Comparison of ENCODE assay signal across 8 cellular contexts in genomic region chr9:128690684-128691034, GRCh38. TPM values are rescaled to one million over a fixed set of nuclear protein-coding genes. Genes with fewer than 3 reads are reported as not detected.
DNase-seq lines count a peak whose midpoint lies in the region; ATAC-seq, FAIRE-seq and TF ChIP-seq lines count a peak whose summit lies in the region.

No MANE protein-coding gene starts in this region.

- H3K27me3 ChIP-seq in GM12878 (replicated peaks in 1 of 2; ENCODE audit: control insufficient read depth in 2 of 2, insufficient read depth in 2 of 2, low read length in 1 of 2) (no peaks in the 10 kb centered on the region), lower lobe of right lung (ENCODE audit: low read depth) (no peaks in the 10 kb centered on the region), tibial nerve (no peaks in the 10 kb centered on the region)

- H3K9me3 Mint-ChIP-seq in activated naive CD4-positive, alpha-beta T cell treated with anti-CD3 and anti-CD28 coated beads for 36 hours: no peaks in the 10 kb centered on the region

- BruUV-seq in GM12878 (replicated peaks; lab: Mats Ljungman, UMichigan): no TSS peak

- H3K4me1 ChIP-seq in GM12878 (ENCODE audit: control insufficient read depth, insufficient read depth, low read length): peaks cover 9% of the 10 kb centered on the region; the same call in 1 of the 2 replicates
- H3K4me1 ChIP-seq in lower lobe of right lung: peaks cover 46% of the 10 kb centered on the region
- H3K4me1 ChIP-seq in tibial nerve: peaks cover 0 to 39% (median 17%) of the 10 kb centered on the region in 4 donors

- RAD21 ChIA-PET in GM12878 (lab: Charles Lee; ENCODE audit: unreplicated experiment): no interaction called here

- intact Hi-C loops in activated naive CD4-positive, alpha-beta T cell treated with anti-CD3 and anti-CD28 coated beads for 36 hours (cut with micrococcal nuclease): loop anchor here (1.0 to 2.0 kb wide), 2 partner anchors 12 to 128 kb away; partner anchors contain the start of genes ENDOG and PKN3
- intact Hi-C loops in GM12878 (cut with micrococcal nuclease; ENCODE audit: unreplicated experiment) (no loop called here), lower lobe of right lung (cut with DNase I) (no loop called here)

- no peak for DNase-seq in activated naive CD4-positive, alpha-beta T cell treated with anti-CD3 and anti-CD28 coated beads for 36 hours
- no peak for DNase-seq in activated naive CD4-positive, alpha-beta T cell treated with Interleukin-2 at 50 U/mL for 16 hours
- DNase-seq in GM12878 (ENCODE audit: low read depth, low spot score): no peak
- no peak for DNase-seq in lower lobe of right lung
- DNase-seq in tibial nerve (ENCODE audit: low spot score in 2 of 2): no peak
- no peak for DNase-seq in GM03348 (ENCODE audit: low spot score)
- no peak for DNase-seq in KG1 (lab: John Stamatoyannopoulos, UW)

- H3K4me1 Mint-ChIP-seq in activated naive CD4-positive, alpha-beta T cell treated with anti-CD3 and anti-CD28 coated beads for 36 hours (ENCODE audit: low read depth): peaks cover 48% of the 10 kb centered on the region

- no peaks in the 10 kb centered on the region for H3K27me3 Mint-ChIP-seq in activated naive CD4-positive, alpha-beta T cell treated with anti-CD3 and anti-CD28 coated beads for 36 hours (ENCODE audit: low read depth)

- H3K27ac ChIP-seq in GM12878 (ENCODE audit: control insufficient read depth, insufficient read depth) (peak overlapping the region; percentile 65), lower lobe of right lung (peak overlapping the region; percentile 69), tibial nerve (peak overlapping the region in 3 of 4 donors; percentile 73 to 97 (median 78))

- peak overlapping the region; percentile 100 for H3K4me3 Mint-ChIP-seq in activated naive CD4-positive, alpha-beta T cell treated with anti-CD3 and anti-CD28 coated beads for 36 hours

- peak overlapping the region; percentile 68 for H3K4me2 ChIP-seq in GM12878 (ENCODE audit: control insufficient read depth, insufficient read depth)

- ATAC-seq in GM12878 (no peak), lower lobe of right lung (no peak), GM18873 (IDR thresholded peaks at IDR 0.05; ENCODE audit: low FRiP score, unreplicated experiment) (no peak)

- H4K20me1 ChIP-seq in GM12878 (ENCODE audit: control insufficient read depth, insufficient read depth): peaks cover 3% of the 10 kb centered on the region; the same call in 1 of the 2 replicates

- POLR2A ChIA-PET in GM12878 (lab: Charles Lee): interaction anchor here (0.6 to 2.1 kb wide), 4 partner anchors 9 to 1297 kb away, joined by 3 to 7 read pairs (median 3); partner anchors contain the start of genes ENDOG and ZDHHC12

- H3K79me2 ChIP-seq in GM12878 (ENCODE audit: control insufficient read depth, insufficient read depth, low read length): peaks cover 76% of the 10 kb centered on the region

- H3K27ac Mint-ChIP-seq in activated naive CD4-positive, alpha-beta T cell treated with anti-CD3 and anti-CD28 coated beads for 36 hours: peak overlapping the region; percentile 99

- H2AFZ ChIP-seq in GM12878 (ENCODE audit: control insufficient read depth, low read depth, low read length): no peak overlapping the region

- CTCF ChIA-PET in activated naive CD4-positive, alpha-beta T cell treated with anti-CD3 and anti-CD28 coated beads for 36 hours (lab: Charles Lee): interaction anchor here (1.0 to 1.2 kb wide), 2 partner anchors 12 to 42 kb away, joined by 3 read pairs; partner anchors contain the start of gene PKN3
- CTCF ChIA-PET in GM12878 (lab: Yijun Ruan, JAX): interaction anchor here (1.8 to 2.5 kb wide), 3 partner anchors 10 to 47 kb away, joined by 5 to 9 read pairs (median 6); partner anchors contain the start of gene PKN3

- no peak for TF ChIP-seq RAD21 in GM12878 (IDR thresholded peaks at IDR 0.05; ENCODE audit: insufficient read depth, low read depth, low read length)

- H3K4me3 ChIP-seq in GM12878 (peak overlapping the region; percentile 100), lower lobe of right lung (peak overlapping the region; percentile 78), tibial nerve (peak overlapping the region; percentile 61 to 95 (median 72))

- TF ChIP-seq POLR2A in GM12878 (IDR thresholded peaks at IDR 0.05; ENCODE audit: low read depth, low read length) (no peak), tibial nerve (IDR thresholded peaks at IDR 0.05) (no peak)

- in situ Hi-C loops in GM12878 (cut with MboI): no loop called here

- no peak for TF ChIP-seq EP300 in GM12878 (IDR thresholded peaks at IDR 0.05; ENCODE audit: borderline replicate concordance in 1 of 2, control insufficient read depth in 1 of 2, low read depth in 2 of 2, low read length in 2 of 2)
- TF ChIP-seq EP300 in tibial nerve (IDR thresholded peaks at IDR 0.05): no peak

- H3K9ac ChIP-seq in GM12878 (ENCODE audit: control insufficient read depth, insufficient read depth, low read length): peak overlapping the region; percentile 74

- H3K36me3 Mint-ChIP-seq in activated naive CD4-positive, alpha-beta T cell treated with anti-CD3 and anti-CD28 coated beads for 36 hours (ENCODE audit: low read depth): peaks cover 40% of the 10 kb centered on the region

- SMC1A ChIA-PET in GM12878 (lab: Charles Lee; ENCODE audit: uncharacterized antibody, unreplicated experiment): interaction anchor here (1.0 kb wide), 1 partner anchor 45 kb away, joined by 3 read pairs; no protein-coding TSS in a partner anchor

- peaks cover 2 to 17% of the 10 kb centered on the region in 2 experiments for H3K36me3 ChIP-seq in GM12878 (ENCODE audit: control insufficient read depth in 2 of 2, insufficient read depth in 2 of 2, low read length in 1 of 2)
- H3K36me3 ChIP-seq in lower lobe of right lung: peaks cover 47% of the 10 kb centered on the region
- H3K36me3 ChIP-seq in tibial nerve: peaks cover 0 to 37% (median 17%) of the 10 kb centered on the region in 3 donors

- whole genome bisulfite sequencing in GM12878 (ENCODE audit: insufficient coverage, insufficient replicate concordance, low lambda C conversion rate, missing lambda C conversion rate): under 1% methylated on average over 5 of the region's 5 CpGs
- 6 to 8% methylated on average over 5 of the region's 5 CpGs for WGBS in tibial nerve, 2 donors

- TF ChIP-seq CTCF in GM12878 (IDR thresholded peaks at IDR 0.05 in 2 of 3, conservative IDR thresholded peaks at IDR 0.05 in 1 of 3; ENCODE audit: control insufficient read depth in 2 of 3, extremely low read depth in 1 of 3, insufficient read depth in 1 of 3, low read depth in 3 of 3, low read length in 3 of 3) (no peak), lower lobe of right lung (IDR thresholded peaks at IDR 0.05) (no peak), tibial nerve (IDR thresholded peaks at IDR 0.05) (no peak)

- no peak for FAIRE-seq in GM12878 (lab: Jason Lieb, UNC)

- no peaks in the 10 kb centered on the region for H3K9me3 ChIP-seq in GM12878 (replicated peaks; ENCODE audit: control insufficient read depth, insufficient read depth, low read length)
- H3K9me3 ChIP-seq in lower lobe of right lung: no peaks in the 10 kb centered on the region
- no peaks in the 10 kb centered on the region for H3K9me3 ChIP-seq in tibial nerve

RNA-seq across cellular contexts. Expression of gene SET, which starts 1.6 kb away (rescaled TPM):
- 100 to 1,000 TPM; 669 to 771 TPM for total RNA-seq in activated naive CD4-positive, alpha-beta T cell treated with anti-CD3 and anti-CD28 coated beads for 36 hours
- 113 and 116 TPM in 2 replicates for total RNA-seq in GM12878 (2013; cell fraction: nucleolus; rRNA removed)
- total RNA-seq in GM12878 (2014; rRNA removed) (345 and 493 TPM in 2 replicates), GM12878 (2014; rRNA removed; fragmentation: Illumina TruSeq; extraction: Trizol) (676 and 706 TPM in 2 replicates), GM12878 (2021) (503 and 533 TPM in 2 replicates), lower lobe of right lung (197 TPM), tibial nerve (100 to 1,000 TPM; 143 to 156 (median 145) TPM)
- polyA plus RNA-seq in GM12878 (2011; ENCODE audit: low read depth): 200 TPM
- polyA plus RNA-seq in GM12878 (2011; rRNA removed) (305 and 466 TPM in 2 replicates), GM12878 (2014; fragmentation: Illumina TruSeq; extraction: Trizol) (597 and 873 TPM in 2 replicates), GM12878 (2014; fragmentation: Nextera tagmentation; extraction: Ambion mirVana) (100 to 1,000 TPM; 314 to 450 TPM), GM12878 (2014; rRNA removed) (274 and 284 TPM in 2 replicates), GM12878 (2016; fragmentation: Nextera tagmentation; extraction: Ambion mirVana) (100 to 1,000 TPM; 440 to 466 TPM)
- polyA plus RNA-seq in GM12878 (2011; cell fraction: cytosol; rRNA removed): 97.5 and 103 TPM in 2 replicates
- 103 and 128 TPM in 2 replicates for polyA plus RNA-seq in GM12878 (2011; cell fraction: nucleus; rRNA removed)
- 315 and 365 TPM in 2 replicates for polyA plus RNA-seq in GM12878 (2012)
- 143 and 207 TPM in 2 replicates for polyA minus RNA-seq in GM12878 (2011; rRNA and poly(A)+ RNA removed)
- 162 and 163 TPM in 2 replicates for polyA minus RNA-seq in GM12878 (2011; cell fraction: cytosol; rRNA and poly(A)+ RNA removed)
- polyA minus RNA-seq in GM12878 (2011; cell fraction: nucleus; rRNA and poly(A)+ RNA removed): 58.5 and 94.0 TPM in 2 replicates

RNA-seq across cellular contexts. Expression of gene PKN3, which starts 11.6 kb away (rescaled TPM):
- total RNA-seq in activated naive CD4-positive, alpha-beta T cell treated with anti-CD3 and anti-CD28 coated beads for 36 hours: 1 to 10 TPM; 6.3 to 7.3 TPM
- 5.1 and 5.5 TPM in 2 replicates for total RNA-seq in GM12878 (2013; cell fraction: nucleolus; rRNA removed)
- total RNA-seq in GM12878 (2014; rRNA removed) (5.1 and 6.3 TPM in 2 replicates), GM12878 (2014; rRNA removed; fragmentation: Illumina TruSeq; extraction: Trizol) (3.3 and 3.9 TPM in 2 replicates), GM12878 (2021) (7.6 and 8.2 TPM in 2 replicates), lower lobe of right lung (11.1 TPM), tibial nerve (10 to 100 TPM in 2 of 4 donors, 1 to 10 TPM in 2; 6.6 to 17.1 (median 8.9) TPM)
- 3.1 TPM for polyA plus RNA-seq in GM12878 (2011; ENCODE audit: low read depth)
- polyA plus RNA-seq in GM12878 (2011; rRNA removed) (2.5 and 3.6 TPM in 2 replicates), GM12878 (2014; fragmentation: Illumina TruSeq; extraction: Trizol) (2.1 and 3.1 TPM in 2 replicates), GM12878 (2014; fragmentation: Nextera tagmentation; extraction: Ambion mirVana) (under 1 TPM; 0.35 to 0.47 TPM), GM12878 (2014; rRNA removed) (11.0 and 11.7 TPM in 2 replicates), GM12878 (2016; fragmentation: Nextera tagmentation; extraction: Ambion mirVana) (1 to 10 TPM; 1.5 to 2.1 TPM)
- polyA plus RNA-seq in GM12878 (2011; cell fraction: cytosol; rRNA removed): 3.7 and 4.3 TPM in 2 replicates
- polyA plus RNA-seq in GM12878 (2011; cell fraction: nucleus; rRNA removed): 19.1 and 20.3 TPM in 2 replicates
- 4.5 and 5.8 TPM in 2 replicates for polyA plus RNA-seq in GM12878 (2012)
- 0.88 and 2.7 TPM in 2 replicates for polyA minus RNA-seq in GM12878 (2011; rRNA and poly(A)+ RNA removed)
- polyA minus RNA-seq in GM12878 (2011; cell fraction: cytosol; rRNA and poly(A)+ RNA removed): 1.3 and 2.6 TPM in 2 replicates
- polyA minus RNA-seq in GM12878 (2011; cell fraction: nucleus; rRNA and poly(A)+ RNA removed): 1.9 and 3.0 TPM in 2 replicates

RNA-seq across cellular contexts. Expression of gene ZDHHC12, which starts 33.3 kb away (rescaled TPM):
- total RNA-seq in activated naive CD4-positive, alpha-beta T cell treated with anti-CD3 and anti-CD28 coated beads for 36 hours: 10 to 100 TPM; 50.9 to 53.1 TPM
- total RNA-seq in GM12878 (2013; cell fraction: nucleolus; rRNA removed): 20.0 and 21.5 TPM in 2 replicates
- total RNA-seq in GM12878 (2014; rRNA removed) (99.0 and 112 TPM in 2 replicates), GM12878 (2014; rRNA removed; fragmentation: Illumina TruSeq; extraction: Trizol) (20.5 and 24.8 TPM in 2 replicates), GM12878 (2021) (67.2 and 75.1 TPM in 2 replicates), lower lobe of right lung (29.4 TPM), tibial nerve (10 to 100 TPM; 13.2 to 34.1 (median 25.3) TPM)
- polyA plus RNA-seq in GM12878 (2011; ENCODE audit: low read depth): 21.7 TPM
- polyA plus RNA-seq in GM12878 (2011; rRNA removed) (8.3 and 23.7 TPM in 2 replicates), GM12878 (2014; fragmentation: Illumina TruSeq; extraction: Trizol) (1.5 and 13.9 TPM in 2 replicates), GM12878 (2014; fragmentation: Nextera tagmentation; extraction: Ambion mirVana) (1 to 10 TPM in 1 of 2 experiments, under 1 TPM in 1; 0.95 to 9.9 TPM), GM12878 (2014; rRNA removed) (106 and 139 TPM in 2 replicates), GM12878 (2016; fragmentation: Nextera tagmentation; extraction: Ambion mirVana) (100 to 1,000 TPM; 129 to 146 TPM)
- 46.4 and 86.3 TPM in 2 replicates for polyA plus RNA-seq in GM12878 (2011; cell fraction: cytosol; rRNA removed)
- 60.3 and 66.9 TPM in 2 replicates for polyA plus RNA-seq in GM12878 (2011; cell fraction: nucleus; rRNA removed)
- polyA plus RNA-seq in GM12878 (2012): 57.0 and 66.6 TPM in 2 replicates
- 16.3 and 32.5 TPM in 2 replicates for polyA minus RNA-seq in GM12878 (2011; rRNA and poly(A)+ RNA removed)
- 23.1 and 28.5 TPM in 2 replicates for polyA minus RNA-seq in GM12878 (2011; cell fraction: cytosol; rRNA and poly(A)+ RNA removed)
- 10.5 and 15.1 TPM in 2 replicates for polyA minus RNA-seq in GM12878 (2011; cell fraction: nucleus; rRNA and poly(A)+ RNA removed)

RNA-seq across cellular contexts. Expression of gene DYNC2I2, which starts 34.0 kb away (rescaled TPM):
- 10 to 100 TPM; 32.4 to 32.8 TPM for total RNA-seq in activated naive CD4-positive, alpha-beta T cell treated with anti-CD3 and anti-CD28 coated beads for 36 hours
- 32.1 and 34.2 TPM in 2 replicates for total RNA-seq in GM12878 (2013; cell fraction: nucleolus; rRNA removed)
- total RNA-seq in GM12878 (2014; rRNA removed): 91.1 and 109 TPM in 2 replicates
- total RNA-seq in GM12878 (2014; rRNA removed; fragmentation: Illumina TruSeq; extraction: Trizol): 18.4 and 19.7 TPM in 2 replicates
- total RNA-seq in GM12878 (2021): 61.0 and 64.7 TPM in 2 replicates
- polyA plus RNA-seq in GM12878 (2011; ENCODE audit: low read depth): 7.8 TPM
- 15.4 and 31.2 TPM in 2 replicates for polyA plus RNA-seq in GM12878 (2011; rRNA removed)
- polyA plus RNA-seq in GM12878 (2011; cell fraction: cytosol; rRNA removed): 56.6 and 87.5 TPM in 2 replicates
- polyA plus RNA-seq in GM12878 (2011; cell fraction: nucleus; rRNA removed): 148 and 152 TPM in 2 replicates
- 27.3 and 36.1 TPM in 2 replicates for polyA plus RNA-seq in GM12878 (2012)
- 2.4 and 11.1 TPM in 2 replicates for polyA plus RNA-seq in GM12878 (2014; fragmentation: Illumina TruSeq; extraction: Trizol)
- polyA plus RNA-seq in GM12878 (2014; fragmentation: Nextera tagmentation; extraction: Ambion mirVana): 1 to 10 TPM in 1 of 2 experiments, under 1 TPM in 1; 0.89 to 2.3 TPM
- polyA plus RNA-seq in GM12878 (2014; rRNA removed): 84.1 and 95.5 TPM in 2 replicates
- polyA plus RNA-seq in GM12878 (2016; fragmentation: Nextera tagmentation; extraction: Ambion mirVana): 100 to 1,000 TPM in 1 of 2 experiments, 10 to 100 TPM in 1; 88.0 to 118 TPM
- polyA minus RNA-seq in GM12878 (2011; rRNA and poly(A)+ RNA removed): 23.1 and 53.1 TPM in 2 replicates
- 24.2 and 25.3 TPM in 2 replicates for polyA minus RNA-seq in GM12878 (2011; cell fraction: cytosol; rRNA and poly(A)+ RNA removed)
- 27.9 and 38.6 TPM in 2 replicates for polyA minus RNA-seq in GM12878 (2011; cell fraction: nucleus; rRNA and poly(A)+ RNA removed)
- total RNA-seq in lower lobe of right lung: 37.3 TPM
- total RNA-seq in tibial nerve: 100 to 1,000 TPM in 3 of 4 donors, 10 to 100 TPM in 1; 53.8 to 117 (median 111) TPM
